27 cellular contexts compared by ENCODE assay signal in the genomic region with DNA sequence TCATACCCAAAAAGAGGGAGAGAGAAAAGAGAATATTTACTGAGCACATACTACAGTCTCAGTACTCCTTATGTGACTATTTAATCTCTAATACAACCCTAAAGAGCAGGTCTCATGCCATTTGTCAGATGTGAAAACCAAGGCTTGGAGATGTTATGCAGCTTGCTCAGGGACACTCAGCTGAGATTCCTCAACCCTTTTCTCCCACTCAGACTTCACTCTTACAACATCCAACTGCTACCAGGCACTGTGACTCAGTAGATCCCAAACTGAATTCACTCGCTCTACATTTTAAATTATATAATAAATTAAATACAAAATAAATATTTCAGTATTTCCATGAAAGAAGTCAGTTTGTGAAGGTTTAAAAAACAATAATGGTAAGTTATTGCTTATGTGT. TPM values are rescaled to one million over a fixed set of nuclear protein-coding genes. Genes with fewer than 3 reads are reported as not detected.
DNase-seq lines count a peak whose midpoint lies in the region; ATAC-seq and TF ChIP-seq lines count a peak whose summit lies in the region.
"Had no signal": no experiment of that assay in that cellular context is flagged by ENCODE, and none has a peak within 500 bp of the region (broad histone marks: within the 10 kb centered on the region; RNA-seq: fewer than 3 reads in every experiment).

No MANE protein-coding gene starts in this region.

- peaks cover 92% of the 10 kb centered on the region for H3K79me2 ChIP-seq in ACC112 (ENCODE audit: control insufficient read depth, insufficient read depth, low read length, unreplicated experiment)
- peaks cover 100% of the 10 kb centered on the region for H3K79me2 ChIP-seq in GM23248 (ENCODE audit: insufficient read depth)

- peaks cover 15% of the 10 kb centered on the region; the same call in 1 of the 2 replicates for H3F3A ChIP-seq in GM23248 (ENCODE audit: insufficient read depth)

- peak; percentile 31 for DNase-seq in GM23248
- peak; percentile 69 for DNase-seq in amniotic epithelial cell (ENCODE audit: low read depth)
- peak; percentile 39 for DNase-seq in fibroblast of pulmonary artery (ENCODE audit: low read depth)
- DNase-seq in sigmoid colon, result no peak
- DNase-seq in KBM-7, result no peak
- DNase-seq in LoVo (ENCODE audit: low spot score), result no peak
- DNase-seq: activated B cell treated with CpG ODN at 0.5 μM for 24 hours; activated CD8-positive, alpha-beta memory T cell treated with anti-CD3 and anti-CD28 coated beads, Interleukin-2, amount 50 U/mL, for 4 hours; activated naive CD8-positive, alpha-beta T cell treated with anti-CD3 and anti-CD28 coated beads for 36 hours; aorta; DMS153; gastrocnemius medialis; H7; Kasumi-1; MV-4-11; naive thymus-derived CD4-positive, alpha-beta T cell; NCI-H146; NCI-H345; NCI-H748 treated with DMSO at 0.1 percent for 48 hours; occipital lobe; SIG-M5; transverse colon had no signal

- no peaks in the 10 kb centered on the region for H3K9me2 ChIP-seq in GM23248 (ENCODE audit: insufficient read depth)

- in situ Hi-C loops in GM23248 (cut with MboI) (no loop called here), KBM-7 (cut with MboI; ENCODE audit: low pct_unique_long_range_greater_than_20kb, low sequenced_read_pairs) (no loop called here)

- H3K4me1 ChIP-seq in ACC112 (ENCODE audit: control insufficient read depth, insufficient read depth, low read length, unreplicated experiment) (peaks cover 5% of the 10 kb centered on the region), GM23248 (ENCODE audit: insufficient read depth) (peaks cover 25% of the 10 kb centered on the region), sigmoid colon (peaks cover 0 to 5% (median 0%) of the 10 kb centered on the region in 4 donors)
- H3K4me1 ChIP-seq: gastrocnemius medialis, transverse colon had no signal

- peak overlapping the region; percentile 53 for H3K27ac ChIP-seq in ACC112 (ENCODE audit: low read depth, low read length)
- H3K27ac ChIP-seq in GM23248, result peak overlapping the region; percentile 4; the same call in 1 of the 2 replicates
- H3K27ac ChIP-seq in sigmoid colon, result no peak overlapping the region
- H3K27ac ChIP-seq: gastrocnemius medialis, transverse colon had no signal

- no peaks in the 10 kb centered on the region for H4K20me1 ChIP-seq in GM23248 (ENCODE audit: insufficient read depth)

- H3K4me2 ChIP-seq in GM23248 (ENCODE audit: unreplicated experiment), result no peak overlapping the region

- TF ChIP-seq EP300 in sigmoid colon (IDR thresholded peaks at IDR 0.05), result no peak

- no peak for TF ChIP-seq POLR2A in sigmoid colon (IDR thresholded peaks at IDR 0.05)

- H3K27me3 ChIP-seq in ACC112 (ENCODE audit: insufficient read depth, low read length), result no peaks in the 10 kb centered on the region
- no peaks in the 10 kb centered on the region for H3K27me3 ChIP-seq in GM23248 (replicated peaks; ENCODE audit: insufficient read depth)
- no peaks in the 10 kb centered on the region for H3K27me3 ChIP-seq in sigmoid colon
- H3K27me3 ChIP-seq: gastrocnemius medialis, transverse colon had no signal

- 94% methylated on average over 1 of the region's 1 CpG for WGBS in GM23248 (ENCODE audit: low coverage in 1 of 2, low lambda C conversion rate in 2 of 2, missing lambda C conversion rate in 2 of 2), 2 experiments
- 96 to 98% methylated on average over 1 of the region's 1 CpG for WGBS in sigmoid colon, 2 donors

- no peak overlapping the region for H2AFZ ChIP-seq in ACC112 (ENCODE audit: low read length, unreplicated experiment)
- H2AFZ ChIP-seq in GM23248, result no peak overlapping the region

- H3K9ac ChIP-seq in GM23248, result no peak overlapping the region

- intact Hi-C loops in sigmoid colon (cut with DNase I), result no loop called here

- no peaks in the 10 kb centered on the region for H3K9me3 ChIP-seq in GM23248 (ENCODE audit: low read depth)
- no peaks in the 10 kb centered on the region for H3K9me3 ChIP-seq in sigmoid colon
- H3K9me3 ChIP-seq: gastrocnemius medialis had no signal

- ATAC-seq in GM21717 (IDR thresholded peaks at IDR 0.05; ENCODE audit: unreplicated experiment), result no peak
- ATAC-seq: esophagus mucosa, gastrocnemius medialis, HepG2 had no signal

- H3K36me3 ChIP-seq in ACC112 (ENCODE audit: insufficient read depth, low read length) (peaks cover 8% of the 10 kb centered on the region), GM23248 (ENCODE audit: low read depth) (no peaks in the 10 kb centered on the region), sigmoid colon (no peaks in the 10 kb centered on the region)
- H3K36me3 ChIP-seq: gastrocnemius medialis, transverse colon had no signal

- H3K4me3 ChIP-seq in ACC112 (ENCODE audit: low read depth, low read length) (no peak overlapping the region), GM23248 (no peak overlapping the region), fibroblast of pulmonary artery (replicated peaks; ENCODE audit: low read depth, low read length) (no peak overlapping the region), sigmoid colon (no peak overlapping the region)
- H3K4me3 ChIP-seq: gastrocnemius medialis, GM12878, transverse colon had no signal

- TF ChIP-seq CTCF in fibroblast of pulmonary artery (IDR thresholded peaks at IDR 0.05; ENCODE audit: low read length, missing control alignments) (no peak), sigmoid colon (IDR thresholded peaks at IDR 0.05) (no peak)

RNA-seq across cellular contexts. Expression of a gene that starts 53.7 kb away (rescaled TPM):
- total RNA-seq in GM23248 (2014; rRNA removed; shearing (Covaris generic)), result 61.9 and 69.6 TPM in 2 replicates
- 70.8 and 76.6 TPM in 2 replicates for polyA plus RNA-seq in GM23248 (2016; fragmentation: Nextera tagmentation; extraction: Ambion mirVana)
- total RNA-seq in sigmoid colon, result 10 to 100 TPM; 11.2 to 18.6 (median 13.5) TPM
- 1 to 10 TPM; 1.2 to 4.4 (median 1.8) TPM for polyA plus RNA-seq in sigmoid colon

Comparison
In these comparisons a context has a peak if more than half of its experiments do, and no peak if none do; other contexts are left out.
1. H3K27ac ChIP-seq: peak in ACC112 (single experiment) and GM23248 (single experiment); none in sigmoid colon (0 of 4).
2. DNase-seq: peak in GM23248 (single experiment), amniotic epithelial cell (single experiment) and fibroblast of pulmonary artery (single experiment); none in sigmoid colon (single experiment), KBM-7 (single experiment) and LoVo (single experiment).